In the genomic region with DNA sequence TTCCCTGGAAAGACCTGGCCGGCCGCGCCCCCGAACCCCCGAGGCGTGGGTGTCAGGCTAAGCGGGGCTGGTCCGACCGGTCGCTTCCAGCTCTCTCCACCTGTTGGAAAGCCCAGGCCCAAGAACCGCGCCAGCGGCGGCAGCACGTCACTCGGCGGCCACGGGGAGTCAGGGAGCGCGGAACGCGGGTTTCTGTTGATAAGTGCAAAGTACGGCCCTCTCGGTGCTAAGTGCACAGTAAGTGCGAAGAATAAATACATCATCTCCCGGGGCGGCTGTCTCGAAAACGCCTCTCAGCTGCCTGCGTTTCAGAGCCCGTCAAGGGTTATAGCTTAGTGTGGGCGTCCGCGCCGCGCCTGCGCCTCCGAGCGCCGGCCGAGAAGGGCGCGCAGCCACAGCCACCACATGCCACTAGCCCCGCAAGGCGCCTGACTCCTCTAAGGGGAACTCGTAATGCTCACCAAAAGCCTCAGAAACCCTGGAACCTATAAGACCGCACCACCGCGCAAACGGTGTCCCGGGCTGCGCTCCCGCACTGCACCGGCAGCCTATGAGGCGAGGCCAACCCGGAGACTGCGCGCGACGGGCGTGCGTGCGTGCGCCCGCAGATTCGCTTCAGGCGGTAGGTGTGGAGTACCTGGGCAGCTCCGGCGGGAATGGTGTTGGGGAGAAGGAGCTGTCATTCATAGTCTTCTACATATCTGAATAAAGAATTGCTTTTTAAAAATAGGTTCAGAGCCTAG, we compare ENCODE assay signal across 8 cellular contexts. TPM values are rescaled to one million over a fixed set of nuclear protein-coding genes. Genes with fewer than 3 reads are reported as not detected.
DNase-seq lines count a peak whose midpoint lies in the region; ATAC-seq and TF ChIP-seq lines count a peak whose summit lies in the region.

No MANE protein-coding gene starts in this region.

- no peak for TF ChIP-seq CTCF in cardiac fibroblast (IDR thresholded peaks at IDR 0.05; ENCODE audit: low read depth, low read length)
- no peak for TF ChIP-seq CTCF in lower lobe of right lung (IDR thresholded peaks at IDR 0.05)
- TF ChIP-seq CTCF in CD14-positive monocyte (IDR thresholded peaks at IDR 0.05): no peak

- H3K27me3 Mint-ChIP-seq in stimulated activated naive CD8-positive, alpha-beta T cell treated with anti-CD3 and anti-CD28 coated beads, Interleukin-15, Interleukin-2, amounts not matched to agents 100 ng/mL and 50 ng/mL, for 24 hours: peaks cover 83% of the 10 kb centered on the region
- peaks cover 76 to 86% (median 82%) of the 10 kb centered on the region in 3 donors for H3K27me3 Mint-ChIP-seq in CD14-positive monocyte (ENCODE audit: low read depth in 3 of 3)

- peak overlapping the region; percentile 13 for H3K4me3 Mint-ChIP-seq in stimulated activated naive CD8-positive, alpha-beta T cell treated with anti-CD3 and anti-CD28 coated beads, Interleukin-15, Interleukin-2, amounts not matched to agents 100 ng/mL and 50 ng/mL, for 24 hours
- peak overlapping the region in 1 of 2 donors; percentile 80 for H3K4me3 Mint-ChIP-seq in CD14-positive monocyte

- H3K4me3 ChIP-seq in cardiac fibroblast (replicated peaks in 1 of 2; ENCODE audit: low read depth in 2 of 2, low read length in 2 of 2): peak overlapping the region; percentile 49 to 53
- H3K4me3 ChIP-seq in lower lobe of right lung: peak overlapping the region; percentile 43

- H3K27me3 ChIP-seq in lower lobe of right lung (ENCODE audit: low read depth): peaks cover 83% of the 10 kb centered on the region

- intact Hi-C loops in lower lobe of right lung (cut with DNase I) (no loop called here), CD14-positive monocyte (cut with micrococcal nuclease) (no loop called here)

- H3K27ac ChIP-seq in lower lobe of right lung: no peak overlapping the region

- H3K36me3 Mint-ChIP-seq in stimulated activated naive CD8-positive, alpha-beta T cell treated with anti-CD3 and anti-CD28 coated beads, Interleukin-15, Interleukin-2, amounts not matched to agents 100 ng/mL and 50 ng/mL, for 24 hours (ENCODE audit: low read depth): no peaks in the 10 kb centered on the region
- H3K36me3 Mint-ChIP-seq in CD14-positive monocyte: no peaks in the 10 kb centered on the region

- H3K27ac Mint-ChIP-seq in stimulated activated naive CD8-positive, alpha-beta T cell treated with anti-CD3 and anti-CD28 coated beads, Interleukin-15, Interleukin-2, amounts not matched to agents 100 ng/mL and 50 ng/mL, for 24 hours: no peak overlapping the region
- H3K27ac Mint-ChIP-seq in CD14-positive monocyte: no peak overlapping the region

- no peaks in the 10 kb centered on the region for H3K9me3 ChIP-seq in lower lobe of right lung

- no peaks in the 10 kb centered on the region for H3K36me3 ChIP-seq in lower lobe of right lung

- ATAC-seq in stimulated activated naive CD8-positive, alpha-beta T cell treated with anti-CD3 and anti-CD28 coated beads, Interleukin-15, Interleukin-2, amounts not matched to agents 100 U/mL and 50 U/mL, for 24 hours: no peak
- ATAC-seq in lower lobe of right lung (peak; percentile 55 to 59), HG02852 (IDR thresholded peaks at IDR 0.05; ENCODE audit: unreplicated experiment) (no peak)

- peaks cover 3% of the 10 kb centered on the region for H3K4me1 Mint-ChIP-seq in stimulated activated naive CD8-positive, alpha-beta T cell treated with anti-CD3 and anti-CD28 coated beads, Interleukin-15, Interleukin-2, amounts not matched to agents 100 ng/mL and 50 ng/mL, for 24 hours (ENCODE audit: low read depth)
- peaks cover 4% of the 10 kb centered on the region for H3K4me1 Mint-ChIP-seq in CD14-positive monocyte

- no peaks in the 10 kb centered on the region for H3K9me3 Mint-ChIP-seq in stimulated activated naive CD8-positive, alpha-beta T cell treated with anti-CD3 and anti-CD28 coated beads, Interleukin-15, Interleukin-2, amounts not matched to agents 100 ng/mL and 50 ng/mL, for 24 hours
- H3K9me3 Mint-ChIP-seq in CD14-positive monocyte: peaks cover 3 to 33% (median 17%) of the 10 kb centered on the region in 7 donors

- no peak for DNase-seq in stimulated activated naive CD8-positive, alpha-beta T cell treated with anti-CD3 and anti-CD28 coated beads, Interleukin-15, Interleukin-2, amounts not matched to agents 100 U/mL and 50 U/mL, for 24 hours
- DNase-seq in cardiac fibroblast (ENCODE audit: low read depth in 2 of 2) (peak; percentile 66 to 69), lower lobe of right lung (peak; percentile 45), NCI-H526 treated with DMSO at 0.1 percent for 48 hours (lab: John Stamatoyannopoulos, UW) (no peak), CD14-positive monocyte (ENCODE audit: low spot score) (no peak), UCSD-AML1 (lab: John Stamatoyannopoulos, UW; ENCODE audit: unreplicated experiment) (no peak)

- peaks cover 17% of the 10 kb centered on the region for H3K4me1 ChIP-seq in lower lobe of right lung

RNA-seq across cellular contexts. Expression of a gene that starts 9.2 kb away (rescaled TPM):
- total RNA-seq in lower lobe of right lung: 1.5 TPM
- not detected for polyA plus RNA-seq in CD14-positive monocyte

Comparison
In these comparisons a context has a peak if more than half of its experiments do, and no peak if none do; other contexts are left out.
1. ATAC-seq: peak in lower lobe of right lung (2 of 2); none in stimulated activated naive CD8-positive, alpha-beta T cell treated with anti-CD3 and anti-CD28 coated beads, Interleukin-15, Interleukin-2, amounts not matched to agents 100 U/mL and 50 U/mL, for 24 hours (single experiment) and HG02852 (single experiment).
2. DNase-seq: peak in cardiac fibroblast (2 of 2) and lower lobe of right lung (single experiment); none in stimulated activated naive CD8-positive, alpha-beta T cell treated with anti-CD3 and anti-CD28 coated beads, Interleukin-15, Interleukin-2, amounts not matched to agents 100 U/mL and 50 U/mL, for 24 hours (single experiment), NCI-H526 treated with DMSO at 0.1 percent for 48 hours (single experiment), CD14-positive monocyte (single experiment) and UCSD-AML1 (single experiment).